ENCODE assay signal across 8 cellular contexts in the genomic region with DNA sequence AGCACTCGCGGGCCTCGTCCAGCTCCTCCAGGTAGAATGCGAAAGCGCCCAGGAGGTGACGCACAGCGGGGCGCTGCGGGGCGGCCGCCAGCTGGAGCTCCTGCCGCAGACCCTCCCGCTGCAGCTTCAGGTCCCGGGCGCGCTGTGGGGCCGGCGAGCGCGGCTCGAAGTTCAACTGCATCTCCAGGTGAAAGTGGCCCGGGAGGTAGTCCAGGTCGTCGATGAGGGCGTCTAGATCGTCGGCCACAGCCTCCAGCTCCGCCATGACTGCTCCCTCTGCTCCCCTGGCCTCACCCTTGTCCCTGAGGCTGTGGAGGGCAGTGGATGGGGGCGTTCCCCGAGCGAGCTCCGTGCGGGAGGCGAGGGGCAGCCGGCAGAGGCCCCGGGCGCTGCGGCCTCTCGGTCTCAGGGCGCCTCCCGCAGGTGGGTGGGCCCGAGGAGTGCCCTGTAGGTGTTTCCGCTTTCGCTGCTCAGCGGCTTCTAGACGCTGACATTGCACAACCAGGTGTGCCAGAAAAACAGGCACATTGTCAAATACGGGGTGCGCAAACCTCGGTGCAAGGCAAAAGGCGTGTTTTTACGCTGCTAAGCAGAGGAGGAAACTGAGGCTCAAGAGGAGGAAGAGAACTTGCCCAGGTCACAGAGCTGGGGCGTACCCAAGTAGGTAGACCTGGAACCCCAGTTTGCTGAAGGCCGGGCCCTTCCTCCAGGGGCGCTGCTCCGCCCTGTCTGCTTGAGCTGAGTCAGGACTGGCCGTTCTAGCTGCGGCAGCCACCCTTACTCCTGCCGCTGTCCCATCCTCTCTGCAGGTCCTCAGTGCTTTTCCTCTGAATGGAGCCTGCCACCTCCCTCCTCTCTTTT. TPM values are rescaled to one million over a fixed set of nuclear protein-coding genes. Genes with fewer than 3 reads are reported as not detected.
DNase-seq lines count a peak whose midpoint lies in the region; ATAC-seq, FAIRE-seq and TF ChIP-seq lines count a peak whose summit lies in the region.

A gene (minus strand): TSS at position 425 of the 861 bp plus-strand sequence. CDS start 160 bp downstream, at position 265.

- peaks cover 2% of the 10 kb centered on the region for H3K4me1 ChIP-seq in rectal smooth muscle tissue (ENCODE audit: control insufficient read depth, insufficient read depth, low read length)

- peak; percentile 88 for FAIRE-seq in GM12892 (lab: Jason Lieb, UNC)

- DNase-seq in GM12892 (ENCODE audit: insufficient read length) (peak; percentile 70), NCI-H226 (peak; percentile 23), foreskin fibroblast (peak in 1 of 2 donors; percentile 28), medulla oblongata (ENCODE audit: extremely low spot score) (no peak), SIG-M5 (lab: John Stamatoyannopoulos, UW) (no peak)
- DNase-seq in activated T-cell treated with anti-CD3 and anti-CD28 coated beads, Interleukin-2, amount 50 U/mL, for 24 hours = peak; percentile 81

- H3K9ac ChIP-seq in rectal smooth muscle tissue (ENCODE audit: low read length) = peak within 1 kb of the TSS; percentile 44

- peak; percentile 31 for TF ChIP-seq CTCF in foreskin fibroblast (IDR thresholded peaks at IDR 0.05; ENCODE audit: low read depth, low read length)

- no peaks in the 10 kb centered on the region for H3K27me3 Mint-ChIP-seq in activated T-cell treated with anti-CD3 and anti-CD28 coated beads, Interleukin-2, amount 50 U/mL, for 24 hours

- H3K4me1 Mint-ChIP-seq in activated T-cell treated with anti-CD3 and anti-CD28 coated beads, Interleukin-2, amount 50 U/mL, for 24 hours (ENCODE audit: low read depth) = peaks cover 64% of the 10 kb centered on the region

- H3K27ac ChIP-seq in rectal smooth muscle tissue (ENCODE audit: low read depth, low read length) = peak within 1 kb of the TSS; percentile 28

- H3K27me3 ChIP-seq in rectal smooth muscle tissue (ENCODE audit: control insufficient read depth, insufficient read depth, low read length) = no peaks in the 10 kb centered on the region

- ATAC-seq in HG02610 (IDR thresholded peaks at IDR 0.05; ENCODE audit: unreplicated experiment) = peak; percentile 59

- H3K4me3 Mint-ChIP-seq in activated T-cell treated with anti-CD3 and anti-CD28 coated beads, Interleukin-2, amount 50 U/mL, for 24 hours = peak within 1 kb of the TSS; percentile 84

- no peaks in the 10 kb centered on the region for H3K9me3 Mint-ChIP-seq in activated T-cell treated with anti-CD3 and anti-CD28 coated beads, Interleukin-2, amount 50 U/mL, for 24 hours

- peak within 1 kb of the TSS; percentile 94 for H3K27ac Mint-ChIP-seq in activated T-cell treated with anti-CD3 and anti-CD28 coated beads, Interleukin-2, amount 50 U/mL, for 24 hours

- H3K4me3 ChIP-seq in foreskin fibroblast (ENCODE audit: low read depth in 1 of 2, low read length in 2 of 2) (no peak within 1 kb of the TSS), rectal smooth muscle tissue (ENCODE audit: low read length) (peak within 1 kb of the TSS; percentile 79)

- TF ChIP-seq POLR2A in GM12892 (IDR thresholded peaks at IDR 0.05; ENCODE audit: low read depth, low read length) = no peak

- H3K36me3 ChIP-seq in rectal smooth muscle tissue (ENCODE audit: control insufficient read depth, insufficient read depth, low read length) = no peaks in the 10 kb centered on the region

- peaks cover 7% of the 10 kb centered on the region for H3K36me3 Mint-ChIP-seq in activated T-cell treated with anti-CD3 and anti-CD28 coated beads, Interleukin-2, amount 50 U/mL, for 24 hours (ENCODE audit: low read depth)

RNA-seq across cellular contexts. Expression of the gene that starts here (rescaled TPM):
- 0.53 TPM for polyA plus RNA-seq in GM12892 (2012; ENCODE audit: missing spikeins)

Comparison
In these comparisons a context has a peak if more than half of its experiments do, and no peak if none do; other contexts are left out.
1. DNase-seq: peak in GM12892 (single experiment), NCI-H226 (single experiment) and activated T-cell treated with anti-CD3 and anti-CD28 coated beads, Interleukin-2, amount 50 U/mL, for 24 hours (single experiment); none in medulla oblongata (single experiment) and SIG-M5 (single experiment).